ENCODE assay signal across 21 cellular contexts in the genomic region with DNA sequence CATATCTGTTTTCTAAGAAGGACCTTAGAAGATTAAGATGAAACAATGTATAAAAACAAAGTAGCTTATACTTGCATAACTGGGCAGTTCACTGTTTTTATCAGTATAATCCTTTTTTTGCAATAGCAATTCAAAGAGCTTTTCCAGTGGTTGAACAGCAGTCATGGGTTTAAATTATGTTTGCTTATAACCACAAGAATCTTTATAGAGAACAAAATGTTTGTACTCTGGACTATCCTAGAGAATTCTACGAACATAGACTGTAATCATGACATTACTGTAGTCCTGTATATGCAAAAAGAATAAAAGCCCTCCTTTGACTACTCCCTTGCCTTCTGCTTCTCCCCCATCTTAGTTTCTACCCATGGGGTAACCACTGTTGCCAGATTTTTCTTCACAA. TPM values are rescaled to one million over a fixed set of nuclear protein-coding genes. Genes with fewer than 3 reads are reported as not detected.
A peak's percentile ranks its signal among the peaks of the same experiment; 100 is the strongest.
DNase-seq lines count a peak whose midpoint lies in the region; ATAC-seq and TF ChIP-seq lines count a peak whose summit lies in the region.
"Had no signal": no experiment of that assay in that cellular context is flagged by ENCODE, and none has a peak within 500 bp of the region (broad histone marks: within the 10 kb centered on the region; RNA-seq: fewer than 3 reads in every experiment).

No MANE protein-coding gene starts in this region.

- peaks cover 1% of the 10 kb centered on the region for H3K79me2 ChIP-seq in trophoblast cell (ENCODE audit: control insufficient read depth, insufficient read depth, low read length, poor library complexity)

- ATAC-seq in left colon (peak; percentile 81), upper lobe of left lung (ENCODE audit: low FRiP score in 2 of 2) (peak; percentile 33 to 81)
- ATAC-seq in activated naive CD8-positive, alpha-beta T cell treated with anti-CD3 and anti-CD28 coated beads, Interleukin-2, amount 50 U/mL, for 24 hours = no peak
- ATAC-seq: activated CD8-positive, alpha-beta T cell treated with anti-CD3 and anti-CD28 coated beads for 36 hours had no signal

- no peak overlapping the region for H3K27ac Mint-ChIP-seq in activated naive CD8-positive, alpha-beta T cell treated with anti-CD3 and anti-CD28 coated beads, Interleukin-2, amount 50 U/mL, for 24 hours
- H3K27ac Mint-ChIP-seq: activated CD8-positive, alpha-beta T cell treated with anti-CD3 and anti-CD28 coated beads for 36 hours; CD4-positive, alpha-beta T cell; nephron had no signal

- H2AFZ ChIP-seq in trophoblast cell (ENCODE audit: insufficient read depth, low read length, poor library complexity) = no peak overlapping the region
- H2AFZ ChIP-seq: GM23248 had no signal

- H3K4me1 ChIP-seq in upper lobe of left lung = peaks cover 23 to 54% (median 39%) of the 10 kb centered on the region in 4 donors
- peaks cover 0 to 1% of the 10 kb centered on the region in 2 experiments for H3K4me1 ChIP-seq in trophoblast cell (ENCODE audit: control insufficient read depth in 1 of 2, insufficient read depth in 2 of 2, low read length in 2 of 2)

- H3K36me3 ChIP-seq in brain microvascular endothelial cell (replicated peaks) = peaks cover 18% of the 10 kb centered on the region
- H3K36me3 ChIP-seq in upper lobe of left lung = peaks cover 8 to 58% (median 29%) of the 10 kb centered on the region in 4 donors
- peaks cover 12% of the 10 kb centered on the region in 2 experiments for H3K36me3 ChIP-seq in trophoblast cell (ENCODE audit: control insufficient read depth in 1 of 2, insufficient read depth in 2 of 2, low read length in 2 of 2)

- H3K4me3 Mint-ChIP-seq in activated naive CD8-positive, alpha-beta T cell treated with anti-CD3 and anti-CD28 coated beads, Interleukin-2, amount 50 U/mL, for 24 hours = no peak overlapping the region
- H3K4me3 Mint-ChIP-seq: activated CD8-positive, alpha-beta T cell treated with anti-CD3 and anti-CD28 coated beads for 36 hours; CD4-positive, alpha-beta T cell; nephron had no signal

- TF ChIP-seq POLR2A in upper lobe of left lung (IDR thresholded peaks at IDR 0.05) = no peak

- no peak overlapping the region for H3K18ac ChIP-seq in trophoblast cell (ENCODE audit: low read length)

- no peak overlapping the region for H3K4ac ChIP-seq in trophoblast cell (ENCODE audit: low read depth, low read length)

- H4K8ac ChIP-seq in trophoblast cell (ENCODE audit: low read depth, low read length) = no peak overlapping the region

- H3K23ac ChIP-seq in trophoblast cell (ENCODE audit: low read length) = no peak overlapping the region

- intact Hi-C loops in left colon (cut with DNase I, micrococcal nuclease) = no loop called here

- no peak overlapping the region for H2BK120ac ChIP-seq in trophoblast cell (ENCODE audit: insufficient read depth, low read length, poor library complexity)

- H3K27me3 ChIP-seq in brain microvascular endothelial cell (replicated peaks) (no peaks in the 10 kb centered on the region), upper lobe of left lung (no peaks in the 10 kb centered on the region), trophoblast cell (ENCODE audit: insufficient read depth, low read length) (no peaks in the 10 kb centered on the region)
- H3K27me3 ChIP-seq: esophagus muscularis mucosa, SJSA1, testis had no signal

- no peak overlapping the region for H4K12ac ChIP-seq in trophoblast cell (ENCODE audit: low read depth, low read length)

- H3K9me3 Mint-ChIP-seq in activated naive CD8-positive, alpha-beta T cell treated with anti-CD3 and anti-CD28 coated beads, Interleukin-2, amount 50 U/mL, for 24 hours = no peaks in the 10 kb centered on the region
- H3K9me3 Mint-ChIP-seq: activated CD8-positive, alpha-beta T cell treated with anti-CD3 and anti-CD28 coated beads for 36 hours; CD4-positive, alpha-beta T cell; nephron had no signal

- H3K9ac ChIP-seq in trophoblast cell (ENCODE audit: low read length) = no peak overlapping the region
- H3K9ac ChIP-seq: GM23248, KMS-11 had no signal

- 58 to 74% methylated on average over 1 of the region's 1 CpG for WGBS in upper lobe of left lung, 2 donors
- WGBS in trophoblast cell (ENCODE audit: extremely low coverage, insufficient coverage, insufficient read length) = no CpG with 5 or more reads among the region's 1 CpG

- H3K4me2 ChIP-seq in trophoblast cell (ENCODE audit: low read length) = no peak overlapping the region
- H3K4me2 ChIP-seq: KMS-11 had no signal

- H3K27me3 Mint-ChIP-seq in activated naive CD8-positive, alpha-beta T cell treated with anti-CD3 and anti-CD28 coated beads, Interleukin-2, amount 50 U/mL, for 24 hours = no peaks in the 10 kb centered on the region
- H3K27me3 Mint-ChIP-seq: activated CD8-positive, alpha-beta T cell treated with anti-CD3 and anti-CD28 coated beads for 36 hours; CD4-positive, alpha-beta T cell had no signal

- in situ Hi-C loops in brain microvascular endothelial cell (cut with HindIII; ENCODE audit: low pct_ligation_motif_present, low sequenced_read_pairs) = no loop called here

- peaks cover 22% of the 10 kb centered on the region for H3K4me1 Mint-ChIP-seq in activated naive CD8-positive, alpha-beta T cell treated with anti-CD3 and anti-CD28 coated beads, Interleukin-2, amount 50 U/mL, for 24 hours

- no peak overlapping the region for H4K91ac ChIP-seq in trophoblast cell (ENCODE audit: low read depth, low read length)

- DNase-seq in DMS79 treated with DMSO at 0.1 percent for 48 hours (lab: John Stamatoyannopoulos, UW) (peak; percentile 25), DMS79 (lab: John Stamatoyannopoulos, UW) (no peak), brain microvascular endothelial cell (peak; percentile 5), left colon (no peak), upper lobe of left lung (no peak), trophoblast cell (no peak), NCI-H446 treated with DMSO at 0.1 percent for 48 hours (lab: John Stamatoyannopoulos, UW) (no peak)
- DNase-seq in activated naive CD8-positive, alpha-beta T cell treated with anti-CD3 and anti-CD28 coated beads, Interleukin-2, amount 50 U/mL, for 24 hours = no peak
- DNase-seq: 8988T; activated CD8-positive, alpha-beta T cell treated with anti-CD3 and anti-CD28 coated beads for 36 hours; amniotic stem cell; CD4-positive, alpha-beta T cell; cortex of kidney; GM23248; retina; testis had no signal

- H3K36me3 Mint-ChIP-seq in activated naive CD8-positive, alpha-beta T cell treated with anti-CD3 and anti-CD28 coated beads, Interleukin-2, amount 50 U/mL, for 24 hours (ENCODE audit: low read depth) = peaks cover 11% of the 10 kb centered on the region

- H2AK5ac ChIP-seq in trophoblast cell (ENCODE audit: low read length) = no peak overlapping the region

- no peaks in the 10 kb centered on the region for H3K9me3 ChIP-seq in upper lobe of left lung
- H3K9me3 ChIP-seq in trophoblast cell (ENCODE audit: insufficient read depth, low read depth, low read length) = no peaks in the 10 kb centered on the region
- H3K9me3 ChIP-seq: esophagus muscularis mucosa, SJSA1, testis had no signal

- H3K27ac ChIP-seq in brain microvascular endothelial cell (peak overlapping the region; percentile 25), upper lobe of left lung (peak overlapping the region; percentile 50 to 98 (median 68)), trophoblast cell (ENCODE audit: low read depth, low read length) (no peak overlapping the region)
- H3K27ac ChIP-seq: GM23248, HL-60, KMS-11, SJSA1, testis had no signal

- H3K14ac ChIP-seq in trophoblast cell (ENCODE audit: low read length) = no peak overlapping the region

- peak in 1 of 4 donors; percentile 87 for TF ChIP-seq EP300 in upper lobe of left lung (IDR thresholded peaks at IDR 0.05)

- H2BK5ac ChIP-seq in trophoblast cell (ENCODE audit: low read depth, low read length, poor library complexity) = no peak overlapping the region

- peaks cover under 1% of the 10 kb centered on the region for H3K79me1 ChIP-seq in trophoblast cell (ENCODE audit: low read length)

- H3K4me3 ChIP-seq in brain microvascular endothelial cell (ENCODE audit: low read depth, low read length) (no peak overlapping the region), upper lobe of left lung (no peak overlapping the region), trophoblast cell (ENCODE audit: low read depth, low read length) (no peak overlapping the region)
- H3K4me3 ChIP-seq: esophagus muscularis mucosa, GM23248, SJSA1, testis had no signal

- H2BK12ac ChIP-seq in trophoblast cell (ENCODE audit: low read length) = no peak overlapping the region

- TF ChIP-seq CTCF in brain microvascular endothelial cell (IDR thresholded peaks at IDR 0.05; ENCODE audit: low read depth, low read length, missing control alignments) (no peak), upper lobe of left lung (IDR thresholded peaks at IDR 0.05) (no peak)

RNA-seq across cellular contexts. Expression of a gene that starts 5.7 kb away (rescaled TPM):
- 100 to 1,000 TPM; 147 to 199 TPM for total RNA-seq in left colon
- total RNA-seq in upper lobe of left lung = 100 to 1,000 TPM in 3 of 6 donors, 10 to 100 TPM in 3; 88.5 to 221 (median 116) TPM
- 86.0 and 87.2 TPM in 2 replicates for polyA plus RNA-seq in trophoblast cell (2013)

Comparison
In these comparisons a context has a peak if more than half of its experiments do, and no peak if none do; other contexts are left out.
1. DNase-seq: peak in DMS79 treated with DMSO at 0.1 percent for 48 hours (single experiment) and brain microvascular endothelial cell (single experiment); none in DMS79 (single experiment), left colon (0 of 2), upper lobe of left lung (0 of 2), trophoblast cell (0 of 2), NCI-H446 treated with DMSO at 0.1 percent for 48 hours (single experiment) and activated naive CD8-positive, alpha-beta T cell treated with anti-CD3 and anti-CD28 coated beads, Interleukin-2, amount 50 U/mL, for 24 hours (single experiment).